Comparison of ENCODE assay signal across 8 cellular contexts in genomic region chr2:70523996-70524965, GRCh38. TPM values are rescaled to one million over a fixed set of nuclear protein-coding genes. Genes with fewer than 3 reads are reported as not detected.
DNase-seq lines count a peak whose midpoint lies in the region; ATAC-seq and TF ChIP-seq lines count a peak whose summit lies in the region.

No MANE protein-coding gene starts in this region.

- peaks cover 32% of the 10 kb centered on the region for H3K79me2 ChIP-seq in MM.1S (ENCODE audit: low read length)

- H3K27ac ChIP-seq in left lung = peak overlapping the region; percentile 14 to 93
- no peak overlapping the region for H3K27ac ChIP-seq in MM.1S (ENCODE audit: low read length)

- H2AFZ ChIP-seq in MM.1S (ENCODE audit: low read length) = no peak overlapping the region

- H3K27me3 ChIP-seq in adipocyte (replicated peaks; ENCODE audit: control insufficient read depth, insufficient read depth, low read length) = peaks cover 5% of the 10 kb centered on the region
- no peaks in the 10 kb centered on the region for H3K27me3 ChIP-seq in left lung
- H3K27me3 ChIP-seq in MM.1S (replicated peaks; ENCODE audit: insufficient read depth, low read length) = no peaks in the 10 kb centered on the region

- no peaks in the 10 kb centered on the region for H4K20me1 ChIP-seq in MM.1S (ENCODE audit: insufficient read depth, low read length)

- no peak overlapping the region for H3K4me2 ChIP-seq in MM.1S (ENCODE audit: low read depth, low read length)

- intact Hi-C loops in left lung (cut with DNase I) = no loop called here

- H3K9ac ChIP-seq in adipocyte (ENCODE audit: low read length) (no peak overlapping the region), MM.1S (ENCODE audit: low read length) (no peak overlapping the region)

- peaks cover 25% of the 10 kb centered on the region for H3K4me1 ChIP-seq in adipocyte (ENCODE audit: control insufficient read depth, insufficient read depth, low read length)
- H3K4me1 ChIP-seq in left lung = peaks cover 15 to 44% of the 10 kb centered on the region in 2 donors
- H3K4me1 ChIP-seq in MM.1S (ENCODE audit: low read length) = no peaks in the 10 kb centered on the region

- H3K9me3 ChIP-seq in adipocyte (ENCODE audit: control insufficient read depth, low read length) (no peaks in the 10 kb centered on the region), left lung (no peaks in the 10 kb centered on the region), MM.1S (replicated peaks; ENCODE audit: insufficient read depth, low read length) (no peaks in the 10 kb centered on the region)

- no peaks in the 10 kb centered on the region for H3F3A ChIP-seq in MM.1S (ENCODE audit: insufficient read depth, low read length)

- no peaks in the 10 kb centered on the region for H3K9me2 ChIP-seq in MM.1S (replicated peaks; ENCODE audit: insufficient read depth, low read length)

- H3K36me3 ChIP-seq in adipocyte (ENCODE audit: control insufficient read depth, insufficient read depth, low read length, severe bottlenecking) (no peaks in the 10 kb centered on the region), left lung (no peaks in the 10 kb centered on the region), MM.1S (replicated peaks; ENCODE audit: insufficient read depth, low read length) (no peaks in the 10 kb centered on the region)

- TF ChIP-seq CTCF in left lung (IDR thresholded peaks at IDR 0.05) (no peak), MM.1S (IDR thresholded peaks at IDR 0.05; ENCODE audit: low read length) (no peak)

- H3K4me3 ChIP-seq in adipocyte (ENCODE audit: low read length) = no peak overlapping the region
- H3K4me3 ChIP-seq in left lung = no peak overlapping the region
- no peak overlapping the region for H3K4me3 ChIP-seq in MM.1S (ENCODE audit: low read length)

- DNase-seq in CD1c-positive myeloid dendritic cell (ENCODE audit: extremely low spot score) = peak; percentile 75
- DNase-seq in MV-4-11 (lab: John Stamatoyannopoulos, UW) = peak; percentile 91
- DNase-seq in adipocyte (ENCODE audit: low read depth) = peak; percentile 60
- DNase-seq in left lung = peak; percentile 86 to 90
- no peak for DNase-seq in MM.1S

- ATAC-seq in left lung (peak; percentile 92), GM21528 (IDR thresholded peaks at IDR 0.05; ENCODE audit: low FRiP score, unreplicated experiment) (no peak), GM21723 (IDR thresholded peaks at IDR 0.05; ENCODE audit: unreplicated experiment) (no peak), HG03095 (IDR thresholded peaks at IDR 0.05; ENCODE audit: unreplicated experiment) (no peak)

RNA-seq across cellular contexts. Expression of gene TGFA, which starts 29.3 kb away (rescaled TPM):
- total RNA-seq in left lung = 10 to 100 TPM; 12.1 to 15.6 TPM
